16 cellular contexts compared by ENCODE assay signal in the genomic region with DNA sequence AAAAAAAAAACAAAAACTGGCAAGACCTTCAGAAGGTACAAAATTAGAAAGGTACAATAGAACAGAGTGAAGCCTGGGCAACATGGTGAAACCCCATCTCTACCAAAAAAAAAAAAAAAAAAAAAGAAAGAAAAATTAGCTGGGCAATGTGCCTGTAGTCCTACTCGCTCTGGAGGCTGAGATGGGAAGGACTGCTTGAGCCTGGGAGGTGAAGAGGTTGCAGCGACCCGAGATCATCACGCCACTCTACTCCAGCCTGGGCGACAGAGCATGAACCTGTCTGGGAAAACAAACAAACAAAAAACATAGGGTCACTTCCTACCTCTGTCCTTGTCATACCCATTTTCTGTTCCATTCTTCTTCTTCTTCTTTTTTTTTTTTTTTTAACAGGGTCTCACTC. TPM values are rescaled to one million over a fixed set of nuclear protein-coding genes. Genes with fewer than 3 reads are reported as not detected.
DNase-seq lines count a peak whose midpoint lies in the region; ATAC-seq and TF ChIP-seq lines count a peak whose summit lies in the region.
"Had no signal": no experiment of that assay in that cellular context is flagged by ENCODE, and none has a peak within 500 bp of the region (broad histone marks: within the 10 kb centered on the region; RNA-seq: fewer than 3 reads in every experiment).

No MANE protein-coding gene starts in this region.

- CTCF ChIA-PET in activated CD4-positive, alpha-beta T cell treated with anti-CD3 and anti-CD28 coated beads for 36 hours (lab: Charles Lee), result no interaction called here

- DNase-seq in cardiac muscle cell (ENCODE audit: low read depth in 1 of 2, low spot score in 1 of 2) (no peak), heart left ventricle (no peak), posterior vena cava (ENCODE audit: low spot score) (peak; percentile 49), vagina (ENCODE audit: extremely low spot score in 2 of 2) (no peak), SKM-1 (lab: John Stamatoyannopoulos, UW; ENCODE audit: unreplicated experiment) (no peak)
- DNase-seq in effector memory CD8-positive, alpha-beta T cell, result no peak
- no peak for DNase-seq in activated CD4-positive, alpha-beta T cell treated with anti-CD3 and anti-CD28 coated beads for 36 hours
- DNase-seq: activated CD8-positive, alpha-beta memory T cell treated with anti-CD3 and anti-CD28 coated beads, Interleukin-2, amount 10 ng/mL, durations not matched to agents 7 days and 5 days; activated naive CD4-positive, alpha-beta T cell treated with Interleukin-2 at 50 U/mL for 16 hours; dermis blood vessel endothelial cell; kidney glomerular epithelial cell; NCI-H1092 had no signal

- no peaks in the 10 kb centered on the region for H3K27me3 ChIP-seq in cardiac muscle cell
- no peaks in the 10 kb centered on the region for H3K27me3 ChIP-seq in heart left ventricle
- no peaks in the 10 kb centered on the region for H3K27me3 ChIP-seq in vagina

- H3K27ac ChIP-seq in cardiac muscle cell, result peak overlapping the region; percentile 98
- peak overlapping the region in 5 of 12 donors; percentile 62 to 88 (median 76) for H3K27ac ChIP-seq in heart left ventricle
- H3K27ac ChIP-seq in vagina, result peak overlapping the region; percentile 87

- no peaks in the 10 kb centered on the region for H3K9me3 ChIP-seq in cardiac muscle cell (ENCODE audit: low read depth)
- H3K9me3 ChIP-seq in heart left ventricle, result no peaks in the 10 kb centered on the region
- no peaks in the 10 kb centered on the region for H3K9me3 ChIP-seq in vagina

- no peak for ATAC-seq in heart left ventricle
- ATAC-seq in effector memory CD8-positive, alpha-beta T cell (replicated peaks), result no peak
- ATAC-seq in GM21576 (IDR thresholded peaks at IDR 0.05; ENCODE audit: unreplicated experiment), result no peak
- ATAC-seq in activated CD4-positive, alpha-beta T cell treated with anti-CD3 and anti-CD28 coated beads for 36 hours, result no peak
- ATAC-seq: activated CD8-positive, alpha-beta memory T cell treated with anti-CD3 and anti-CD28 coated beads, Interleukin-2, amount 10 ng/mL, durations not matched to agents 7 days and 5 days; esophagus mucosa had no signal

- peak overlapping the region; percentile 87 for H3K27ac Mint-ChIP-seq in effector memory CD8-positive, alpha-beta T cell
- H3K27ac Mint-ChIP-seq in activated CD4-positive, alpha-beta T cell treated with anti-CD3 and anti-CD28 coated beads for 36 hours, result no peak overlapping the region

- POLR2A ChIA-PET in activated CD4-positive, alpha-beta T cell treated with anti-CD3 and anti-CD28 coated beads for 36 hours (lab: Charles Lee), result no interaction called here

- H3K9me3 Mint-ChIP-seq in effector memory CD8-positive, alpha-beta T cell, result no peaks in the 10 kb centered on the region
- no peaks in the 10 kb centered on the region for H3K9me3 Mint-ChIP-seq in activated CD4-positive, alpha-beta T cell treated with anti-CD3 and anti-CD28 coated beads for 36 hours (ENCODE audit: low read depth)
- H3K9me3 Mint-ChIP-seq: mesothelial cell of epicardium had no signal

- H3K36me3 Mint-ChIP-seq in effector memory CD8-positive, alpha-beta T cell (ENCODE audit: insufficient read depth), result peaks cover 12% of the 10 kb centered on the region
- peaks cover 16% of the 10 kb centered on the region for H3K36me3 Mint-ChIP-seq in activated CD4-positive, alpha-beta T cell treated with anti-CD3 and anti-CD28 coated beads for 36 hours (ENCODE audit: low read depth)

- H3K4me3 Mint-ChIP-seq in effector memory CD8-positive, alpha-beta T cell, result no peak overlapping the region
- H3K4me3 Mint-ChIP-seq in activated CD4-positive, alpha-beta T cell treated with anti-CD3 and anti-CD28 coated beads for 36 hours, result no peak overlapping the region
- H3K4me3 Mint-ChIP-seq: activated CD8-positive, alpha-beta memory T cell treated with anti-CD3 and anti-CD28 coated beads, Interleukin-2, amount 10 ng/mL, durations not matched to agents 7 days and 5 days; mesothelial cell of epicardium had no signal

- no peak overlapping the region for H3K4me3 ChIP-seq in cardiac muscle cell
- no peak overlapping the region for H3K4me3 ChIP-seq in heart left ventricle
- H3K4me3 ChIP-seq in vagina, result no peak overlapping the region
- H3K4me3 ChIP-seq: skin epidermis had no signal

- intact Hi-C loops in heart left ventricle (cut with DNase I), result loop anchor here in 5 of 10 donors (5.0 to 10.0 kb wide), 3 partner anchors 45 to 127 kb away; partner anchors contain the start of gene DLG5 (in 2 of the 5)
- intact Hi-C loops in posterior vena cava (cut with DNase I), result loop anchor here (5.0 to 10.0 kb wide), 2 partner anchors 125 to 127 kb away; no protein-coding TSS in a partner anchor
- intact Hi-C loops in vagina (cut with DNase I), result loop anchor here (10.0 kb wide), 1 partner anchor 127 kb away; no protein-coding TSS in a partner anchor
- intact Hi-C loops in activated CD4-positive, alpha-beta T cell treated with anti-CD3 and anti-CD28 coated beads for 36 hours (cut with DNase I, micrococcal nuclease), result loop anchor here in 1 of 2 experiments (10.0 kb wide), 1 partner anchor 127 kb away; no protein-coding TSS in a partner anchor

- H3K36me3 ChIP-seq in cardiac muscle cell, result peaks cover 3% of the 10 kb centered on the region
- peaks cover 0 to 19% (median 10%) of the 10 kb centered on the region in 9 donors for H3K36me3 ChIP-seq in heart left ventricle
- H3K36me3 ChIP-seq in vagina, result peaks cover 0 to 4% of the 10 kb centered on the region in 2 donors

- WGBS in heart left ventricle, 4 donors, result 87 to 94% (median 89%) methylated on average over 5 of the region's 5 CpGs

- H3K4me1 ChIP-seq in cardiac muscle cell (ENCODE audit: low read depth) (peaks cover 16% of the 10 kb centered on the region), heart left ventricle (peaks cover 0 to 18% (median 12%) of the 10 kb centered on the region in 12 donors), vagina (peaks cover 37% of the 10 kb centered on the region)

- peaks cover 7 to 9% of the 10 kb centered on the region in 2 donors for H3K4me1 Mint-ChIP-seq in effector memory CD8-positive, alpha-beta T cell (ENCODE audit: low read depth in 2 of 2)
- peaks cover 10% of the 10 kb centered on the region for H3K4me1 Mint-ChIP-seq in activated CD4-positive, alpha-beta T cell treated with anti-CD3 and anti-CD28 coated beads for 36 hours

- TF ChIP-seq CTCF in cardiac muscle cell (IDR thresholded peaks at IDR 0.05; ENCODE audit: low read depth, low read length), result no peak
- no peak for TF ChIP-seq CTCF in heart left ventricle (IDR thresholded peaks at IDR 0.05)
- no peak for TF ChIP-seq CTCF in vagina (IDR thresholded peaks at IDR 0.05)

- no peaks in the 10 kb centered on the region for H3K27me3 Mint-ChIP-seq in effector memory CD8-positive, alpha-beta T cell
- H3K27me3 Mint-ChIP-seq in activated CD4-positive, alpha-beta T cell treated with anti-CD3 and anti-CD28 coated beads for 36 hours, result no peaks in the 10 kb centered on the region
- H3K27me3 Mint-ChIP-seq: activated CD8-positive, alpha-beta memory T cell treated with anti-CD3 and anti-CD28 coated beads, Interleukin-2, amount 10 ng/mL, durations not matched to agents 7 days and 5 days had no signal

- TF ChIP-seq POLR2A in heart left ventricle (IDR thresholded peaks at IDR 0.05), result no peak
- no peak for TF ChIP-seq POLR2A in vagina (IDR thresholded peaks at IDR 0.05)

RNA-seq across cellular contexts. Expression of gene DLG5, which starts 45.6 kb away (rescaled TPM):
- 45.7 and 64.4 TPM in 2 replicates for total RNA-seq in cardiac muscle cell
- polyA plus RNA-seq in cardiac muscle cell, result 20.3 and 24.7 TPM in 2 replicates
- total RNA-seq in heart left ventricle, result 10 to 100 TPM in 6 of 9 donors, 1 to 10 TPM in 3; 7.6 to 27.1 (median 13.6) TPM
- polyA plus RNA-seq in heart left ventricle, result 10 to 100 TPM in 1 of 2 donors, 1 to 10 TPM in 1; 5.2 to 12.8 TPM
- total RNA-seq in posterior vena cava, result 10 to 100 TPM; 34.4 to 39.9 TPM
- total RNA-seq in vagina, result 57.5 TPM
- 1 to 10 TPM; 2.1 to 2.3 TPM for total RNA-seq in activated CD4-positive, alpha-beta T cell treated with anti-CD3 and anti-CD28 coated beads for 36 hours

RNA-seq across cellular contexts. Expression of gene POLR3A, which starts 57.2 kb away (rescaled TPM):
- 15.5 and 19.5 TPM in 2 replicates for total RNA-seq in cardiac muscle cell
- 16.8 and 22.4 TPM in 2 replicates for polyA plus RNA-seq in cardiac muscle cell
- 10 to 100 TPM in 3 of 9 donors, 1 to 10 TPM in 6; 7.9 to 12.9 (median 9.6) TPM for total RNA-seq in heart left ventricle
- 1 to 10 TPM; 3.8 to 8.4 TPM for polyA plus RNA-seq in heart left ventricle
- 10 to 100 TPM in 1 of 2 donors, 1 to 10 TPM in 1; 8.2 to 10.1 TPM for total RNA-seq in posterior vena cava
- total RNA-seq in vagina, result 16.9 TPM
- total RNA-seq in activated CD4-positive, alpha-beta T cell treated with anti-CD3 and anti-CD28 coated beads for 36 hours, result 10 to 100 TPM; 18.3 to 19.3 TPM
